16 cellular contexts compared by ENCODE assay signal in the genomic region with DNA sequence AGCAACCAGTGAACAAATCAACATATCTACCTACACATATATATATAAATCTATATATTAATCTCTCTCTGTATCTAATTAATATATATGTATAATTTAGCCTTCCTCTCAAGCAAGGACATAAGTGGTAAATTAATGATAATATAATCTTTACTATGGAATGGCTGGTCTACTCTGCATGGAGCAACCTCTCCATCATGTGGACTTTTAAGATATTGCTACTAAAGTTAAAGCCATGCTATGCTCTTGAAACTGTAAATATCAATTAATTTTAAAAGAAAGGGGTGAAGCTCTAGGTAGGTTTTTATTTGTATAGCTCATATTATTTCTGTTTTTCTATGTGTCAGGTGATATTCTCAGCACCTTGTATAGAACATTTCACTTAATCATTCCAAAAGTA.
DNase-seq lines count a peak whose midpoint lies in the region; ATAC-seq and TF ChIP-seq lines count a peak whose summit lies in the region.
"Had no signal": no experiment of that assay in that cellular context is flagged by ENCODE, and none has a peak within 500 bp of the region (broad histone marks: within the 10 kb centered on the region; RNA-seq: fewer than 3 reads in every experiment).

No MANE protein-coding gene starts in this region.

- no peak for ATAC-seq in gastrocnemius medialis
- ATAC-seq: A549, heart right ventricle had no signal

- H3K4me3 ChIP-seq in endodermal cell (ENCODE audit: low read length) (no peak overlapping the region), gastrocnemius medialis (no peak overlapping the region)
- H3K4me3 ChIP-seq: A549, heart right ventricle had no signal

- H3K36me3 Mint-ChIP-seq in endodermal cell (ENCODE audit: low read depth) (no peaks in the 10 kb centered on the region), progenitor cell of endocrine pancreas (ENCODE audit: insufficient read depth) (no peaks in the 10 kb centered on the region)
- H3K36me3 Mint-ChIP-seq: activated CD4-positive, alpha-beta memory T cell treated with anti-CD3 and anti-CD28 coated beads for 36 hours; activated naive CD4-positive, alpha-beta T cell treated with anti-CD3 and anti-CD28 coated beads, Interleukin-2, amount 50 U/mL, for 24 hours; memory B cell had no signal

- H3K4me1 ChIP-seq in endodermal cell (ENCODE audit: control insufficient read depth, insufficient read depth, low read length) (no peaks in the 10 kb centered on the region), gastrocnemius medialis (peaks cover 0 to 3% of the 10 kb centered on the region in 2 donors)
- H3K4me1 ChIP-seq: A549 had no signal

- no peak overlapping the region for H3K9ac ChIP-seq in endodermal cell (ENCODE audit: extremely low read depth, low read length, poor library complexity, severe bottlenecking)

- intact Hi-C loops in gastrocnemius medialis (cut with DNase I; ENCODE audit: low total_unique reads), result no loop called here

- in situ Hi-C loops in gastrocnemius medialis (cut with MboI; ENCODE audit: low sequenced_read_pairs in 4 of 4) (no loop called here), G401 (cut with HindIII; ENCODE audit: low sequenced_read_pairs) (no loop called here)

- H3K27ac ChIP-seq in endodermal cell (ENCODE audit: low read depth, low read length) (no peak overlapping the region), gastrocnemius medialis (no peak overlapping the region)
- H3K27ac ChIP-seq: A549, heart right ventricle had no signal

- TF ChIP-seq CTCF in endodermal cell (conservative IDR thresholded peaks at IDR 0.05) (peak; percentile 48), progenitor cell of endocrine pancreas (IDR thresholded peaks at IDR 0.05; ENCODE audit: unreplicated experiment) (peak; percentile 20), gastrocnemius medialis (IDR thresholded peaks at IDR 0.05 in 4 of 5, conservative IDR thresholded peaks at IDR 0.05 in 1 of 5) (no peak)

- H3K9me3 Mint-ChIP-seq in endodermal cell (no peaks in the 10 kb centered on the region), progenitor cell of endocrine pancreas (ENCODE audit: low read depth) (no peaks in the 10 kb centered on the region)
- H3K9me3 Mint-ChIP-seq: activated CD4-positive, alpha-beta memory T cell treated with anti-CD3 and anti-CD28 coated beads for 36 hours; activated naive CD4-positive, alpha-beta T cell treated with anti-CD3 and anti-CD28 coated beads, Interleukin-2, amount 50 U/mL, for 24 hours; dendritic cell treated with granulocyte-macrophage colony-stimulating factor and Interleukin-4, amounts not matched to agents 40 ng/mL and 50 ng/mL, for 4 days; memory B cell had no signal

- H3K36me3 ChIP-seq in endodermal cell (ENCODE audit: control insufficient read depth, insufficient read depth, low read length), result no peaks in the 10 kb centered on the region
- H3K36me3 ChIP-seq in gastrocnemius medialis, result no peaks in the 10 kb centered on the region
- H3K36me3 ChIP-seq: heart right ventricle had no signal

- TF ChIP-seq POLR2A in gastrocnemius medialis (IDR thresholded peaks at IDR 0.05), result no peak

- no peaks in the 10 kb centered on the region for H3K27me3 Mint-ChIP-seq in endodermal cell (ENCODE audit: insufficient read depth)
- H3K27me3 Mint-ChIP-seq in progenitor cell of endocrine pancreas, result peaks cover 4% of the 10 kb centered on the region
- H3K27me3 Mint-ChIP-seq: dendritic cell treated with granulocyte-macrophage colony-stimulating factor and Interleukin-4, amounts not matched to agents 40 ng/mL and 50 ng/mL, for 4 days had no signal

- DNase-seq in NCI-H1417 (lab: John Stamatoyannopoulos, UW) (peak in 2 of 3 experiments; percentile 5 to 57), NCI-H1417 treated with DMSO at 0.1 percent for 48 hours (lab: John Stamatoyannopoulos, UW) (no peak), NCI-H748 treated with DMSO at 0.1 percent for 48 hours (lab: John Stamatoyannopoulos, UW) (peak; percentile 71), endodermal cell (no peak), progenitor cell of endocrine pancreas (ENCODE audit: low spot score, unreplicated experiment) (no peak), gastrocnemius medialis (no peak), pons (ENCODE audit: low spot score) (no peak), G401 (ENCODE audit: low spot score) (no peak)
- DNase-seq: activated CD4-positive, alpha-beta memory T cell treated with anti-CD3 and anti-CD28 coated beads for 36 hours; heart right ventricle; NCI-H510A treated with DMSO at 0.1 percent for 48 hours; substantia nigra had no signal

- H3K4me1 Mint-ChIP-seq in endodermal cell (no peaks in the 10 kb centered on the region), progenitor cell of endocrine pancreas (ENCODE audit: low read depth) (no peaks in the 10 kb centered on the region)
- H3K4me1 Mint-ChIP-seq: activated naive CD4-positive, alpha-beta T cell treated with anti-CD3 and anti-CD28 coated beads, Interleukin-2, amount 50 U/mL, for 24 hours; memory B cell had no signal

- H3K4me3 Mint-ChIP-seq in endodermal cell (no peak overlapping the region), progenitor cell of endocrine pancreas (ENCODE audit: low read depth) (no peak overlapping the region)
- H3K4me3 Mint-ChIP-seq: activated CD4-positive, alpha-beta memory T cell treated with anti-CD3 and anti-CD28 coated beads for 36 hours; activated naive CD4-positive, alpha-beta T cell treated with anti-CD3 and anti-CD28 coated beads, Interleukin-2, amount 50 U/mL, for 24 hours; dendritic cell treated with granulocyte-macrophage colony-stimulating factor and Interleukin-4, amounts not matched to agents 40 ng/mL and 50 ng/mL, for 4 days; memory B cell had no signal

- H3K27ac Mint-ChIP-seq in endodermal cell (no peak overlapping the region), progenitor cell of endocrine pancreas (no peak overlapping the region)
- H3K27ac Mint-ChIP-seq: activated CD4-positive, alpha-beta memory T cell treated with anti-CD3 and anti-CD28 coated beads for 36 hours; activated naive CD4-positive, alpha-beta T cell treated with anti-CD3 and anti-CD28 coated beads, Interleukin-2, amount 50 U/mL, for 24 hours; dendritic cell treated with granulocyte-macrophage colony-stimulating factor and Interleukin-4, amounts not matched to agents 40 ng/mL and 50 ng/mL, for 4 days; memory B cell had no signal

- H3K9me3 ChIP-seq in endodermal cell (ENCODE audit: control insufficient read depth, low read length), result no peaks in the 10 kb centered on the region
- H3K9me3 ChIP-seq in gastrocnemius medialis, result no peaks in the 10 kb centered on the region
- H3K9me3 ChIP-seq: A549, heart right ventricle had no signal

- H3K27me3 ChIP-seq in endodermal cell (ENCODE audit: control insufficient read depth, insufficient read depth, low read length, poor library complexity, severe bottlenecking), result no peaks in the 10 kb centered on the region
- H3K27me3 ChIP-seq in gastrocnemius medialis, result no peaks in the 10 kb centered on the region
- H3K27me3 ChIP-seq: heart right ventricle had no signal

Comparison
In these comparisons a context has a peak if more than half of its experiments do, and no peak if none do; other contexts are left out.
1. DNase-seq: peak in NCI-H1417 (2 of 3) and NCI-H748 treated with DMSO at 0.1 percent for 48 hours (single experiment); none in NCI-H1417 treated with DMSO at 0.1 percent for 48 hours (single experiment), endodermal cell (single experiment), progenitor cell of endocrine pancreas (single experiment), gastrocnemius medialis (0 of 2), pons (single experiment) and G401 (single experiment).
2. CTCF ChIP-seq: peak in endodermal cell (single experiment) and progenitor cell of endocrine pancreas (single experiment); none in gastrocnemius medialis (0 of 5).